In genomic region chr2:219388845-219389156, GRCh38 we compare ENCODE assay signal across 8 cellular contexts. TPM values are rescaled to one million over a fixed set of nuclear protein-coding genes. Genes with fewer than 3 reads are reported as not detected.
A peak's percentile ranks its signal among the peaks of the same experiment; 100 is the strongest.
DNase-seq lines count a peak whose midpoint lies in the region; ATAC-seq and TF ChIP-seq lines count a peak whose summit lies in the region.

No MANE protein-coding gene starts in this region.

- CTCF ChIA-PET in AG04450 (lab: Charles Lee) = interaction anchor here (0.6 to 6.8 kb wide), 16 partner anchors 9 to 311 kb away, joined by 3 to 61 read pairs (median 5); partner anchors contain the start of gene SPEG

- H3K27me3 ChIP-seq in AG04450 (ENCODE audit: control insufficient read depth, insufficient read depth, low read length) = peaks cover 8% of the 10 kb centered on the region

- H3K9me3 Mint-ChIP-seq in chondrocyte (ENCODE audit: low read depth) = no peaks in the 10 kb centered on the region
- H3K9me3 Mint-ChIP-seq in naive B cell = peaks cover 0 to 2% (median 0%) of the 10 kb centered on the region in 7 donors

- H3K27ac ChIP-seq in AG04450 (ENCODE audit: low read depth, low read length) = peak overlapping the region; percentile 39

- H3K27me3 Mint-ChIP-seq in chondrocyte (ENCODE audit: low read depth) = peaks cover 3% of the 10 kb centered on the region
- H3K27me3 Mint-ChIP-seq in naive B cell = peaks cover 3 to 10% (median 5%) of the 10 kb centered on the region in 3 donors

- ATAC-seq in naive B cell (ENCODE audit: low read depth in 2 of 2) (no peak), HG03460 (IDR thresholded peaks at IDR 0.05; ENCODE audit: unreplicated experiment) (no peak)

- H3K4me3 Mint-ChIP-seq in chondrocyte (ENCODE audit: unreplicated experiment) (peak overlapping the region; percentile 55), naive B cell (peak overlapping the region; percentile 68 to 99 (median 80))

- POLR2A ChIA-PET in AG04450 (lab: Yijun Ruan, JAX) = interaction anchor here (0.6 to 0.7 kb wide), 2 partner anchors 108 to 181 kb away, joined by 3 read pairs; no protein-coding TSS in a partner anchor

- H3K27ac Mint-ChIP-seq in chondrocyte (ENCODE audit: unreplicated experiment) = peak overlapping the region; percentile 41
- H3K27ac Mint-ChIP-seq in naive B cell = peak overlapping the region in 5 of 6 donors; percentile 22 to 98 (median 49)

- H3K9me3 ChIP-seq in AG04450 (ENCODE audit: control insufficient read depth, insufficient read depth, low read length) = no peaks in the 10 kb centered on the region; the same call in 1 of the 2 replicates

- no peak for DNase-seq in AG04450 (ENCODE audit: low read depth, low spot score)
- DNase-seq in Jurkat, Clone E6-1 (ENCODE audit: low read depth, low spot score) = peak; percentile 16
- DNase-seq in chondrocyte (ENCODE audit: low spot score) = no peak
- DNase-seq in naive B cell = no peak
- DNase-seq in GOT3 (lab: John Stamatoyannopoulos, UW) = no peak
- no peak for DNase-seq in activated CD4-positive, CD25-positive, alpha-beta regulatory T cell (lab: John Stamatoyannopoulos, UW)
- no peak for DNase-seq in SIG-M5 (lab: John Stamatoyannopoulos, UW)

- peak overlapping the region; percentile 49 for H3K4me3 ChIP-seq in AG04450 (ENCODE audit: low read depth, low read length)
- H3K4me3 ChIP-seq in Jurkat, Clone E6-1 (ENCODE audit: low read length) = peak overlapping the region; percentile 51

- H3K4me1 Mint-ChIP-seq in chondrocyte (ENCODE audit: low read depth) (peaks cover 14% of the 10 kb centered on the region), naive B cell (peaks cover 4 to 25% (median 18%) of the 10 kb centered on the region in 3 donors)

- TF ChIP-seq CTCF in AG04450 (IDR thresholded peaks at IDR 0.05; ENCODE audit: low read depth, low read length) = no peak
- peak; percentile 13 for TF ChIP-seq CTCF in chondrocyte (IDR thresholded peaks at IDR 0.05)

- H3K36me3 Mint-ChIP-seq in chondrocyte (ENCODE audit: low read depth) (peaks cover 10% of the 10 kb centered on the region), naive B cell (peaks cover 0 to 6% of the 10 kb centered on the region in 2 donors)

RNA-seq across cellular contexts. Expression of gene DNPEP, which starts 1.1 kb away (rescaled TPM):
- polyA plus RNA-seq in AG04450 (2011; rRNA removed) = 41.5 and 71.2 TPM in 2 replicates
- polyA minus RNA-seq in AG04450 (2011; rRNA and poly(A)+ RNA removed) = 48.2 and 81.9 TPM in 2 replicates
- polyA plus RNA-seq in Jurkat, Clone E6-1 (2012; ENCODE audit: insufficient read depth, insufficient read length) = 95.4 TPM
- 42.3 to 47.9 TPM (median 43.5 TPM) in 3 replicates for total RNA-seq in chondrocyte
- 10 to 100 TPM; 49.4 to 78.6 (median 56.3) TPM for polyA plus RNA-seq in naive B cell (ENCODE audit: low read depth in 6 of 6)

RNA-seq across cellular contexts. Expression of gene DES, which starts 29.4 kb away (rescaled TPM):
- polyA plus RNA-seq in AG04450 (2011; rRNA removed) = 19.8 and 24.9 TPM in 2 replicates
- 40.7 and 49.5 TPM in 2 replicates for polyA minus RNA-seq in AG04450 (2011; rRNA and poly(A)+ RNA removed)
- not detected for polyA plus RNA-seq in Jurkat, Clone E6-1 (2012; ENCODE audit: insufficient read depth, insufficient read length)
- total RNA-seq in chondrocyte = 0.70 to 19.8 TPM (median 15.5 TPM) in 3 replicates
- polyA plus RNA-seq in naive B cell (ENCODE audit: low read depth in 6 of 6) = not detected

RNA-seq across cellular contexts. Expression of gene SPEG, which starts 45.8 kb away (rescaled TPM):
- polyA plus RNA-seq in AG04450 (2011; rRNA removed) (28.0 and 32.8 TPM in 2 replicates), naive B cell (ENCODE audit: low read depth in 6 of 6) (under 1 TPM in 1 of 6 donors, not detected in 5; 0.18 TPM)
- polyA minus RNA-seq in AG04450 (2011; rRNA and poly(A)+ RNA removed) = 24.5 and 38.3 TPM in 2 replicates
- 29.7 TPM for polyA plus RNA-seq in Jurkat, Clone E6-1 (2012; ENCODE audit: insufficient read depth, insufficient read length)
- total RNA-seq in chondrocyte = 62.9 to 94.9 TPM (median 89.7 TPM) in 3 replicates

RNA-seq across cellular contexts. Expression of gene RESP18, which starts 56.3 kb away (rescaled TPM):
- polyA plus RNA-seq in AG04450 (2011; rRNA removed) (not detected in 2 replicates), naive B cell (ENCODE audit: low read depth in 6 of 6) (not detected)
- polyA minus RNA-seq in AG04450 (2011; rRNA and poly(A)+ RNA removed) = not detected in 2 replicates
- not detected for polyA plus RNA-seq in Jurkat, Clone E6-1 (2012; ENCODE audit: insufficient read depth, insufficient read length)
- total RNA-seq in chondrocyte = not detected in 3 replicates

Comparison
In these comparisons a context has a peak if more than half of its experiments do, and no peak if none do; other contexts are left out.
1. RNA of gene DES, which starts 29.4 kb away (polyA plus RNA-seq): 19.8 to 24.9 TPM in AG04450; not detected in naive B cell; every median in the first group is over 10 times any median in the second.
2. RNA of gene SPEG, which starts 45.8 kb away (polyA plus RNA-seq): 28.0 to 32.8 TPM in AG04450; 0.18 TPM in naive B cell; every median in the first group is over 10 times any median in the second.